In genomic region chr10:125048101-125048864, GRCh38 we compare ENCODE assay signal across 2 cellular contexts.
TF ChIP-seq lines count a peak whose summit lies in the region.

No MANE protein-coding gene starts in this region.

TF ChIP-seq in HEK293, 187 proteins besides CTCF, POLR2A, EP300 and RAD21 (continued from another document):
- peak; percentile 29; the same call in 1 of the 2 replicates for TF ChIP-seq ZNF692 (tag by site-specific recombination; IDR thresholded peaks at IDR 0.05)
- 0 out of 2 replicates have a peak, but pooled peaks have one; percentile 12 for TF ChIP-seq ZNF677 (tag by site-specific recombination; IDR thresholded peaks at IDR 0.05)
- TF ChIP-seq ZNF416 (tag by site-specific recombination; IDR thresholded peaks at IDR 0.05), result no peak
- peak; percentile 36; the same call in 1 of the 2 replicates for TF ChIP-seq ZBTB8A (tag by site-specific recombination; IDR thresholded peaks at IDR 0.05)
- peak; percentile 24; the same call in 1 of the 2 replicates for TF ChIP-seq ZNF341 (tag by site-specific recombination; IDR thresholded peaks at IDR 0.05; ENCODE audit: low read depth)
- TF ChIP-seq ZNF654 (tag by site-specific recombination; IDR thresholded peaks at IDR 0.05; ENCODE audit: low read depth), result peak; percentile 91
- peak; percentile 49; the same call in 1 of the 2 replicates for TF ChIP-seq ZNF660 (tag by site-specific recombination; IDR thresholded peaks at IDR 0.05)
- peak; percentile 50; the same call in 1 of the 2 replicates for TF ChIP-seq ZSCAN30 (tag by site-specific recombination; IDR thresholded peaks at IDR 0.05)
- peak; percentile 80 for TF ChIP-seq IKZF3 (tag by site-specific recombination; IDR thresholded peaks at IDR 0.05)
- 0 out of 2 replicates have a peak, but pooled peaks have one; percentile 47 for TF ChIP-seq ZNF146 (tag by site-specific recombination; IDR thresholded peaks at IDR 0.05)
- TF ChIP-seq ZNF629 (tag by site-specific recombination; IDR thresholded peaks at IDR 0.05), result 0 out of 2 replicates have a peak, but pooled peaks have one; percentile 12
- TF ChIP-seq ZNF394 (tag by site-specific recombination; IDR thresholded peaks at IDR 0.05; ENCODE audit: borderline replicate concordance), result peak; percentile 77; the same call in 1 of the 2 replicates

TF ChIP-seq in GM12878, 131 proteins besides CTCF, POLR2A, EP300 and RAD21 (continued from another document):
- no peak for TF ChIP-seq RELB (IDR thresholded peaks at IDR 0.05; ENCODE audit: low read depth)
